In the genomic region with DNA sequence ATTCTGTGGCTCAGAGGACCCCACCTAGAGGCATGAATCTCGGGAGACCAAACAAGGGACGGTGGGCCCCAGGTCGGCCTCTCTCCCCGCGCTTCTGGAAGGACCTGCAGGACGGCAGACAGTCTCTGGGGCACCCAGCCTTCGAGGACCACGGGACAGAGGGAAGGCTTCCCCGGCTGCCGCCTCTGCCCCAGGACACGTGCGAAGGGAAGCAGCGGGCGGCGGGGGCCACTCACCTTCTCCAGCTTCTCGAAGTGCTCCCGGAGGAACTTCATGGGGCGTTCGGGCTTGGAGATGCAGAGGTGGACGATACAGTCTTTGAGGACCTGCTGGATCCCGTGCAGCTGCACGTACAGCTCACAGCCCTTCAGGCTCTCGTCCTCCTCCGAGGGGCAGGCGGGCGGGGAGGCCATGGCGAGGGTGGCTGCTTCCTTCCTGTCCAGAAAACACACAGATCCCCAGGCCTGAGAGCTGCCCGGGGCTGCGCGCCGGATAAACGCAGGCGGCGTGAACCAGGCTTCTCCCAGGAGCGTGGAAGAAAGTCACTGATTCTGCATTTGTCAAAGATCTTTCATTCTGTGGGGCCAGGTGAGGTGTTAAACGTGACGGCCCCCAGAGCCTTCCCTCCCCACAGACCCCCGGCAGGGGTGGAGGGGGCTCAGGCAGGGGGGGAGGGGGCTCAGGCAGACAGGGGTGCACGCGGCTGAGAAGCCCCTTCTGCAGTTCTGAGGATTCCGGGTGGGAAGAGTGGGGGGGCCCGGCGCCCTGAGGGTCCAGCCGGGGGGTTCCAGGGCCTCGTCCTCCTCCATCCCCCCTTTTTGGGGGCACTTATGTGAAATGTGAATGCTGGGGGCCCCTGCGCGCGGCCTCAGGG, we compare ENCODE assay signal across 8 cellular contexts. TPM values are rescaled to one million over a fixed set of nuclear protein-coding genes. Genes with fewer than 3 reads are reported as not detected.
A peak's percentile ranks its signal among the peaks of the same experiment; 100 is the strongest.
DNase-seq lines count a peak whose midpoint lies in the region; ATAC-seq and TF ChIP-seq lines count a peak whose summit lies in the region.

No MANE protein-coding gene starts in this region.

- H3K9me2 ChIP-seq in hepatocyte (replicated peaks; ENCODE audit: insufficient read depth) = no peaks in the 10 kb centered on the region

- H3K9me3 ChIP-seq in hepatocyte (ENCODE audit: low read depth) = no peaks in the 10 kb centered on the region

- H3K9me3 Mint-ChIP-seq in activated T-helper 17 cell treated with anti-CD3 and anti-CD28 coated beads, Interleukin-2, amount 50 U/mL, for 72 hours = no peaks in the 10 kb centered on the region

- no peak overlapping the region for H3K27ac Mint-ChIP-seq in activated T-helper 17 cell treated with anti-CD3 and anti-CD28 coated beads, Interleukin-2, amount 50 U/mL, for 72 hours

- H2AFZ ChIP-seq in hepatocyte = peak overlapping the region; percentile 45

- H3K36me3 ChIP-seq in hepatocyte (replicated peaks; ENCODE audit: insufficient read depth, low read depth) = no peaks in the 10 kb centered on the region

- DNase-seq in G401 (ENCODE audit: low spot score) (peak; percentile 50), hepatocyte (ENCODE audit: low spot score) (peak; percentile 2), retinal pigment epithelial cell (ENCODE audit: low read depth) (no peak), COLO829 (ENCODE audit: low spot score) (no peak)

- H3K36me3 Mint-ChIP-seq in activated T-helper 17 cell treated with anti-CD3 and anti-CD28 coated beads, Interleukin-2, amount 50 U/mL, for 72 hours (ENCODE audit: low read depth) = peaks cover 29% of the 10 kb centered on the region

- TF ChIP-seq CTCF in hepatocyte (IDR thresholded peaks at IDR 0.05; ENCODE audit: poor library complexity) = no peak
- TF ChIP-seq CTCF in retinal pigment epithelial cell (conservative IDR thresholded peaks at IDR 0.05; ENCODE audit: low read depth, low read length) = no peak

- H3K27ac ChIP-seq in hepatocyte = no peak overlapping the region

- peaks cover 9% of the 10 kb centered on the region for H3K27me3 Mint-ChIP-seq in activated T-helper 17 cell treated with anti-CD3 and anti-CD28 coated beads, Interleukin-2, amount 50 U/mL, for 72 hours

- peak overlapping the region; percentile 21 for H3K4me3 Mint-ChIP-seq in activated T-helper 17 cell treated with anti-CD3 and anti-CD28 coated beads, Interleukin-2, amount 50 U/mL, for 72 hours

- H3K4me3 ChIP-seq in hepatocyte (no peak overlapping the region), retinal pigment epithelial cell (ENCODE audit: low read length) (peak overlapping the region; percentile 24)

- no peaks in the 10 kb centered on the region for H4K20me1 ChIP-seq in hepatocyte (ENCODE audit: insufficient read depth, poor library complexity, severe bottlenecking)

- H3K4me2 ChIP-seq in hepatocyte = peak overlapping the region; percentile 86

- 89% methylated on average over 37 of the region's 48 CpGs for WGBS in hepatocyte (ENCODE audit: low lambda C conversion rate, missing lambda C conversion rate)

- no peaks in the 10 kb centered on the region for H3K27me3 ChIP-seq in hepatocyte

- no peak for ATAC-seq in activated T-helper 17 cell treated with anti-CD3 and anti-CD28 coated beads, Interleukin-2, amount 50 U/mL, for 72 hours (replicated peaks)
- ATAC-seq in GM18519 (IDR thresholded peaks at IDR 0.05; ENCODE audit: low FRiP score, unreplicated experiment) = no peak
- ATAC-seq in HG03175 (IDR thresholded peaks at IDR 0.05; ENCODE audit: unreplicated experiment) = no peak
- ATAC-seq in GM21723 (IDR thresholded peaks at IDR 0.05; ENCODE audit: unreplicated experiment) = no peak

- in situ Hi-C loops in G401 (cut with HindIII; ENCODE audit: low sequenced_read_pairs) = no loop called here

- H3K4me1 Mint-ChIP-seq in activated T-helper 17 cell treated with anti-CD3 and anti-CD28 coated beads, Interleukin-2, amount 50 U/mL, for 72 hours = peaks cover 7% of the 10 kb centered on the region

- H3K4me1 ChIP-seq in hepatocyte (ENCODE audit: insufficient read depth) = no peaks in the 10 kb centered on the region

- peaks cover 4% of the 10 kb centered on the region for H3K79me2 ChIP-seq in hepatocyte

RNA-seq across cellular contexts. Expression of gene DNAAF5, which starts 15.2 kb away (rescaled TPM):
- total RNA-seq in G401 (2014; rRNA removed; shearing (Covaris generic)) = 54.0 and 63.5 TPM in 2 replicates
- 10 to 100 TPM; 15.1 to 39.9 TPM for total RNA-seq in activated T-helper 17 cell treated with anti-CD3 and anti-CD28 coated beads, Interleukin-2, amount 50 U/mL, for 72 hours
- 14.2 and 23.5 TPM in 2 replicates for total RNA-seq in hepatocyte
- 18.7 and 19.0 TPM in 2 replicates for polyA plus RNA-seq in hepatocyte

RNA-seq across cellular contexts. Expression of gene PRKAR1B, which starts 15.8 kb away (rescaled TPM):
- total RNA-seq in G401 (2014; rRNA removed; shearing (Covaris generic)) = 73.7 and 83.1 TPM in 2 replicates
- 10 to 100 TPM; 26.2 to 56.0 TPM for total RNA-seq in activated T-helper 17 cell treated with anti-CD3 and anti-CD28 coated beads, Interleukin-2, amount 50 U/mL, for 72 hours
- 16.6 and 23.4 TPM in 2 replicates for total RNA-seq in hepatocyte
- polyA plus RNA-seq in hepatocyte = 27.4 and 28.7 TPM in 2 replicates

Comparison
In these comparisons a context has a peak if more than half of its experiments do, and no peak if none do; other contexts are left out.
1. DNase-seq: peak in G401 (single experiment) and hepatocyte (single experiment); none in retinal pigment epithelial cell (single experiment) and COLO829 (single experiment).